Comparison of ENCODE assay signal across 11 cellular contexts in genomic region chr6:26016326-26017275, GRCh38. TPM values are rescaled to one million over a fixed set of nuclear protein-coding genes. Genes with fewer than 3 reads are reported as not detected.
A peak's percentile ranks its signal among the peaks of the same experiment; 100 is the strongest.
DNase-seq lines count a peak whose midpoint lies in the region; ATAC-seq and TF ChIP-seq lines count a peak whose summit lies in the region.
"Had no signal": no experiment of that assay in that cellular context is flagged by ENCODE, and none has a peak within 500 bp of the region (broad histone marks: within the 10 kb centered on the region; RNA-seq: fewer than 3 reads in every experiment).

No MANE protein-coding gene starts in this region.

- CTCF ChIA-PET in activated naive CD4-positive, alpha-beta T cell treated with anti-CD3 and anti-CD28 coated beads, Interleukin-2, amount 10 ng/mL, durations not matched to agents 7 days and 5 days (lab: Charles Lee), result interaction anchor here (0.6 to 4.4 kb wide), 9 partner anchors 9 to 82 kb away, joined by 3 to 24 read pairs (median 5); no protein-coding TSS in a partner anchor

- 43% methylated on average over 33 of the region's 33 CpGs for WGBS in urinary bladder

- H3K9ac ChIP-seq in mucosa of stomach (ENCODE audit: low read length), result peak overlapping the region; percentile 40
- H3K9ac ChIP-seq: BLaER1 treated with 17β-estradiol and CSF1 and Interleukin-3, amounts not matched to agents 10 nM and 100 nM had no signal

- no peak for TF ChIP-seq CTCF in dorsolateral prefrontal cortex (IDR thresholded peaks at IDR 0.05 in 54 of 56, conservative IDR thresholded peaks at IDR 0.05 in 2 of 56; ENCODE audit: low read depth in 1 of 56, partially characterized antibody in 56 of 56)

- peaks cover 6% of the 10 kb centered on the region for H3K36me3 Mint-ChIP-seq in activated naive CD4-positive, alpha-beta T cell treated with anti-CD3 and anti-CD28 coated beads, Interleukin-2, amount 10 ng/mL, durations not matched to agents 7 days and 5 days

- no peaks in the 10 kb centered on the region for H3K4me1 ChIP-seq in mucosa of stomach (ENCODE audit: control insufficient read depth, insufficient read depth, low read length)
- no peaks in the 10 kb centered on the region for H3K4me1 ChIP-seq in urinary bladder (ENCODE audit: insufficient read depth)
- H3K4me1 ChIP-seq: BLaER1 treated with 17β-estradiol and CSF1 and Interleukin-3, amounts not matched to agents 10 nM and 100 nM had no signal

- peak overlapping the region; percentile 95 for H3K27ac Mint-ChIP-seq in activated naive CD4-positive, alpha-beta T cell treated with anti-CD3 and anti-CD28 coated beads, Interleukin-2, amount 10 ng/mL, durations not matched to agents 7 days and 5 days

- ATAC-seq in HG03469 (IDR thresholded peaks at IDR 0.05; ENCODE audit: unreplicated experiment), result no peak

- H3K4me3 ChIP-seq in dorsolateral prefrontal cortex, result peak overlapping the region in 58 of 59 donors; percentile 15 to 65 (median 45)
- no peak overlapping the region for H3K4me3 ChIP-seq in mucosa of stomach (ENCODE audit: low read length)
- peak overlapping the region; percentile 26 for H3K4me3 ChIP-seq in urinary bladder (ENCODE audit: low read depth, low read length)
- H3K4me3 ChIP-seq: BLaER1 treated with 17β-estradiol and CSF1 and Interleukin-3, amounts not matched to agents 10 nM and 100 nM; smooth muscle cell had no signal

- peaks cover 35% of the 10 kb centered on the region for H3K4me1 Mint-ChIP-seq in activated naive CD4-positive, alpha-beta T cell treated with anti-CD3 and anti-CD28 coated beads, Interleukin-2, amount 10 ng/mL, durations not matched to agents 7 days and 5 days

- no peak for DNase-seq in activated naive CD4-positive, alpha-beta T cell treated with anti-CD3 and anti-CD28 coated beads, Interleukin-2, amount 10 ng/mL, durations not matched to agents 7 days and 5 days
- no peak for DNase-seq in activated naive CD4-positive, alpha-beta T cell treated with Interleukin-2 at 50 U/mL for 16 hours
- no peak for DNase-seq in dorsolateral prefrontal cortex
- no peak for DNase-seq in OCI-M1 (lab: John Stamatoyannopoulos, UW)
- no peak for DNase-seq in HCEC 1CT
- DNase-seq: SHP77 had no signal

- intact Hi-C loops in dorsolateral prefrontal cortex (cut with DNase I), result no loop called here

- peaks cover 0 to 15% (median 0%) of the 10 kb centered on the region in 45 donors for H3K27me3 ChIP-seq in dorsolateral prefrontal cortex
- no peaks in the 10 kb centered on the region for H3K27me3 ChIP-seq in mucosa of stomach (ENCODE audit: control insufficient read depth, insufficient read depth, low read length)
- H3K27me3 ChIP-seq: BLaER1 treated with 17β-estradiol and CSF1 and Interleukin-3, amounts not matched to agents 10 nM and 100 nM had no signal

- no peaks in the 10 kb centered on the region for H3K27me3 Mint-ChIP-seq in activated naive CD4-positive, alpha-beta T cell treated with anti-CD3 and anti-CD28 coated beads, Interleukin-2, amount 10 ng/mL, durations not matched to agents 7 days and 5 days

- no peaks in the 10 kb centered on the region for H3K36me3 ChIP-seq in mucosa of stomach (ENCODE audit: control insufficient read depth, insufficient read depth, low read length)
- no peaks in the 10 kb centered on the region for H3K36me3 ChIP-seq in urinary bladder (ENCODE audit: insufficient read depth)
- H3K36me3 ChIP-seq: BLaER1 treated with 17β-estradiol and CSF1 and Interleukin-3, amounts not matched to agents 10 nM and 100 nM had no signal

- H3K9me3 Mint-ChIP-seq in activated naive CD4-positive, alpha-beta T cell treated with anti-CD3 and anti-CD28 coated beads, Interleukin-2, amount 10 ng/mL, durations not matched to agents 7 days and 5 days, result peaks cover 6% of the 10 kb centered on the region

- H3K27ac ChIP-seq in dorsolateral prefrontal cortex (peak overlapping the region in 55 of 59 donors; percentile 11 to 87 (median 73)), urinary bladder (ENCODE audit: low read depth) (no peak overlapping the region)
- H3K27ac ChIP-seq: BLaER1 treated with 17β-estradiol and CSF1 and Interleukin-3, amounts not matched to agents 10 nM and 100 nM had no signal

- H3K9me3 ChIP-seq in mucosa of stomach (ENCODE audit: control insufficient read depth, low read length), result no peaks in the 10 kb centered on the region

- peak overlapping the region; percentile 66 for H3K4me3 Mint-ChIP-seq in activated naive CD4-positive, alpha-beta T cell treated with anti-CD3 and anti-CD28 coated beads, Interleukin-2, amount 10 ng/mL, durations not matched to agents 7 days and 5 days

RNA-seq across cellular contexts. Expression of gene TRIM38, which starts 54.0 kb away (rescaled TPM):
- total RNA-seq in dorsolateral prefrontal cortex, result 1 to 10 TPM in 117 of 120 experiments, under 1 TPM in 3; 0.68 to 4.3 (median 1.8) TPM
- total RNA-seq in urinary bladder, result 13.4 TPM
- polyA plus RNA-seq in urinary bladder, result 4.6 TPM
